In the genomic region with DNA sequence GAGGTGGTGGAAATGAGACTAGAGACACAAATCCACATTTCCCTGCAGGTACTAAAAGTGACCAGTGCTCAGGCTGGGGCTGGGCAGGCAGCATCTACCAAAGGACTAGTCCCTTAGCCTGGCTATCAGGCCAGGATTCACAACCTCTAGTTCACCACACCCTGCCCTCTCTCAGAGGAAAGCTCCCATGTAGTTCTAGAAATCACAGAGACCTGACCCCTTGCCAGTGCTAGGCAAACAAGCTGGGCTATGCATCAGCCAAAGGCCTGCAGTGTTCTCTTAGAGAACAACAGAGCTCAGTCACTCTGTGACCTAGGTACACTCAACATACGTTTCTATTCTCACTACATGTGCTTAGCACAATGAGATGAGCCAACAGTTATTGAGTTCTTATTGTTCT, we compare ENCODE assay signal across 24 cellular contexts. TPM values are rescaled to one million over a fixed set of nuclear protein-coding genes. Genes with fewer than 3 reads are reported as not detected.
A peak's percentile ranks its signal among the peaks of the same experiment; 100 is the strongest.
DNase-seq lines count a peak whose midpoint lies in the region; ATAC-seq and TF ChIP-seq lines count a peak whose summit lies in the region.
"Had no signal": no experiment of that assay in that cellular context is flagged by ENCODE, and none has a peak within 500 bp of the region (broad histone marks: within the 10 kb centered on the region; RNA-seq: fewer than 3 reads in every experiment).

No MANE protein-coding gene starts in this region.

- H3K27ac Mint-ChIP-seq in activated CD4-positive, alpha-beta T cell treated with anti-CD3 and anti-CD28 coated beads for 36 hours, result no peak overlapping the region
- H3K27ac Mint-ChIP-seq in activated CD4-positive, alpha-beta T cell treated with anti-CD3 and anti-CD28 coated beads, Interleukin-2, amount 10 ng/mL, durations not matched to agents 24 days and 14 days, result no peak overlapping the region
- peak overlapping the region; percentile 50 for H3K27ac Mint-ChIP-seq in CD4-positive, alpha-beta T cell
- H3K27ac Mint-ChIP-seq in activated T-helper 17 cell treated with anti-CD3 and anti-CD28 coated beads, Interleukin-2, amount 50 U/mL, for 72 hours, result peak overlapping the region; percentile 71
- H3K27ac Mint-ChIP-seq in naive thymus-derived CD4-positive, alpha-beta T cell, result peak overlapping the region in 6 of 9 donors; percentile 3 to 78 (median 53)

- no peaks in the 10 kb centered on the region for H3K79me2 ChIP-seq in PC-9 (ENCODE audit: low read depth)

- no peak overlapping the region for H3K4me2 ChIP-seq in PC-9

- H3K4me3 ChIP-seq in naive thymus-derived CD4-positive, alpha-beta T cell (ENCODE audit: low read length), result no peak overlapping the region
- no peak overlapping the region for H3K4me3 ChIP-seq in PC-9
- H3K4me3 ChIP-seq: K562, MG63 had no signal

- no peaks in the 10 kb centered on the region for H3K27me3 ChIP-seq in CD4-positive, alpha-beta T cell (ENCODE audit: control insufficient read depth, insufficient read depth, low read length)
- no peaks in the 10 kb centered on the region for H3K27me3 ChIP-seq in naive thymus-derived CD4-positive, alpha-beta T cell (ENCODE audit: control insufficient read depth in 2 of 2, insufficient read depth in 2 of 2, low read length in 2 of 2)
- H3K27me3 ChIP-seq in PC-9 (ENCODE audit: insufficient read depth, low read depth), result no peaks in the 10 kb centered on the region
- H3K27me3 ChIP-seq: MG63 had no signal

- no peaks in the 10 kb centered on the region for H3K36me3 ChIP-seq in naive thymus-derived CD4-positive, alpha-beta T cell (ENCODE audit: control insufficient read depth in 2 of 3, insufficient read depth in 3 of 3, low read length in 3 of 3)
- no peaks in the 10 kb centered on the region for H3K36me3 ChIP-seq in PC-9 (ENCODE audit: low read depth)
- H3K36me3 ChIP-seq: MG63 had no signal

- H3K9me3 Mint-ChIP-seq in activated CD4-positive, alpha-beta T cell treated with anti-CD3 and anti-CD28 coated beads for 36 hours (ENCODE audit: low read depth), result no peaks in the 10 kb centered on the region
- H3K9me3 Mint-ChIP-seq in activated CD4-positive, alpha-beta T cell treated with anti-CD3 and anti-CD28 coated beads, Interleukin-2, amount 10 ng/mL, durations not matched to agents 24 days and 14 days, result no peaks in the 10 kb centered on the region
- no peaks in the 10 kb centered on the region for H3K9me3 Mint-ChIP-seq in CD4-positive, alpha-beta T cell
- no peaks in the 10 kb centered on the region for H3K9me3 Mint-ChIP-seq in activated T-helper 17 cell treated with anti-CD3 and anti-CD28 coated beads, Interleukin-2, amount 50 U/mL, for 72 hours
- peaks cover 0 to 1% (median 0%) of the 10 kb centered on the region in 11 donors for H3K9me3 Mint-ChIP-seq in naive thymus-derived CD4-positive, alpha-beta T cell

- CTCF ChIA-PET in activated CD4-positive, alpha-beta T cell treated with anti-CD3 and anti-CD28 coated beads for 36 hours (lab: Charles Lee), result interaction anchor here (0.6 to 1.1 kb wide), 2 partner anchors 8 to 11 kb away, joined by 3 to 4 read pairs; no protein-coding TSS in a partner anchor
- CTCF ChIA-PET in CD4-positive, alpha-beta T cell (lab: Charles Lee), result no interaction called here
- CTCF ChIA-PET in naive thymus-derived CD4-positive, alpha-beta T cell (lab: Charles Lee), result interaction anchor here (0.6 to 1.5 kb wide), 2 partner anchors 110 to 151 kb away, joined by 3 to 4 read pairs; no protein-coding TSS in a partner anchor
- CTCF ChIA-PET in PC-9 (lab: Charles Lee), result no interaction called here

- intact Hi-C loops in activated CD4-positive, alpha-beta T cell treated with anti-CD3 and anti-CD28 coated beads for 36 hours (cut with DNase I, micrococcal nuclease), result no loop called here
- intact Hi-C loops in activated CD4-positive, alpha-beta T cell treated with anti-CD3 and anti-CD28 coated beads, Interleukin-2, amount 10 ng/mL, durations not matched to agents 24 days and 14 days (cut with micrococcal nuclease), result no loop called here
- intact Hi-C loops in CD4-positive, alpha-beta T cell (cut with DNase I, micrococcal nuclease), result loop anchor here (5.0 kb wide), 1 partner anchor 49 kb away; no protein-coding TSS in a partner anchor
- intact Hi-C loops in naive thymus-derived CD4-positive, alpha-beta T cell (cut with micrococcal nuclease), result loop anchor here (2.0 to 5.0 kb wide), 2 partner anchors 49 to 349 kb away; no protein-coding TSS in a partner anchor
- intact Hi-C loops in PC-9 (cut with micrococcal nuclease; ENCODE audit: unreplicated experiment), result no loop called here

- H3F3A ChIP-seq in PC-9 (ENCODE audit: insufficient read depth, low read depth), result no peaks in the 10 kb centered on the region

- TF ChIP-seq CTCF in CD4-positive, alpha-beta T cell (IDR thresholded peaks at IDR 0.05), result no peak
- TF ChIP-seq CTCF in PC-9 (conservative IDR thresholded peaks at IDR 0.05), result no peak

- H3K27ac ChIP-seq in CD4-positive, alpha-beta T cell (ENCODE audit: low read depth, low read length), result no peak overlapping the region
- H3K27ac ChIP-seq in naive thymus-derived CD4-positive, alpha-beta T cell (ENCODE audit: low read depth, low read length), result no peak overlapping the region
- no peak overlapping the region for H3K27ac ChIP-seq in PC-9
- H3K27ac ChIP-seq: 22Rv1 had no signal

- H3K4me3 Mint-ChIP-seq in activated CD4-positive, alpha-beta T cell treated with anti-CD3 and anti-CD28 coated beads for 36 hours, result no peak overlapping the region
- no peak overlapping the region for H3K4me3 Mint-ChIP-seq in activated CD4-positive, alpha-beta T cell treated with anti-CD3 and anti-CD28 coated beads, Interleukin-2, amount 10 ng/mL, durations not matched to agents 24 days and 14 days
- H3K4me3 Mint-ChIP-seq in CD4-positive, alpha-beta T cell, result peak overlapping the region; percentile 4
- H3K4me3 Mint-ChIP-seq in activated T-helper 17 cell treated with anti-CD3 and anti-CD28 coated beads, Interleukin-2, amount 50 U/mL, for 72 hours, result no peak overlapping the region
- H3K4me3 Mint-ChIP-seq in naive thymus-derived CD4-positive, alpha-beta T cell, result peak overlapping the region in 5 of 10 donors; percentile 1 to 84 (median 78)

- peaks cover 56% of the 10 kb centered on the region for H3K4me1 Mint-ChIP-seq in activated CD4-positive, alpha-beta T cell treated with anti-CD3 and anti-CD28 coated beads for 36 hours
- H3K4me1 Mint-ChIP-seq in activated CD4-positive, alpha-beta T cell treated with anti-CD3 and anti-CD28 coated beads, Interleukin-2, amount 10 ng/mL, durations not matched to agents 24 days and 14 days, result peaks cover 28% of the 10 kb centered on the region
- H3K4me1 Mint-ChIP-seq in CD4-positive, alpha-beta T cell (ENCODE audit: low read depth), result peaks cover 75% of the 10 kb centered on the region
- H3K4me1 Mint-ChIP-seq in activated T-helper 17 cell treated with anti-CD3 and anti-CD28 coated beads, Interleukin-2, amount 50 U/mL, for 72 hours, result peaks cover 34% of the 10 kb centered on the region
- peaks cover 37 to 95% (median 71%) of the 10 kb centered on the region in 7 donors for H3K4me1 Mint-ChIP-seq in naive thymus-derived CD4-positive, alpha-beta T cell

- H3K27me3 Mint-ChIP-seq in activated CD4-positive, alpha-beta T cell treated with anti-CD3 and anti-CD28 coated beads for 36 hours, result no peaks in the 10 kb centered on the region
- H3K27me3 Mint-ChIP-seq in activated CD4-positive, alpha-beta T cell treated with anti-CD3 and anti-CD28 coated beads, Interleukin-2, amount 10 ng/mL, durations not matched to agents 24 days and 14 days, result no peaks in the 10 kb centered on the region
- H3K27me3 Mint-ChIP-seq in CD4-positive, alpha-beta T cell, result no peaks in the 10 kb centered on the region
- H3K27me3 Mint-ChIP-seq in activated T-helper 17 cell treated with anti-CD3 and anti-CD28 coated beads, Interleukin-2, amount 50 U/mL, for 72 hours, result no peaks in the 10 kb centered on the region
- no peaks in the 10 kb centered on the region for H3K27me3 Mint-ChIP-seq in naive thymus-derived CD4-positive, alpha-beta T cell

- no TSS peak for BruUV-seq in PC-9 (replicated peaks; lab: Mats Ljungman, UMichigan)

- H4K20me1 ChIP-seq in PC-9 (ENCODE audit: insufficient read depth), result no peaks in the 10 kb centered on the region; the same call in 1 of the 2 replicates

- ATAC-seq in activated CD4-positive, alpha-beta T cell treated with anti-CD3 and anti-CD28 coated beads for 36 hours, result peak; percentile 23
- no peak for ATAC-seq in CD4-positive, alpha-beta T cell (ENCODE audit: poor library complexity)
- ATAC-seq in activated T-helper 17 cell treated with anti-CD3 and anti-CD28 coated beads, Interleukin-2, amount 50 U/mL, for 72 hours (replicated peaks), result peak; percentile 24
- ATAC-seq in naive thymus-derived CD4-positive, alpha-beta T cell, result no peak
- ATAC-seq: K562 had no signal

- H3K9me3 ChIP-seq in CD4-positive, alpha-beta T cell (ENCODE audit: control insufficient read depth, low read length), result no peaks in the 10 kb centered on the region
- no peaks in the 10 kb centered on the region for H3K9me3 ChIP-seq in naive thymus-derived CD4-positive, alpha-beta T cell (ENCODE audit: control insufficient read depth in 2 of 3, low read length in 3 of 3)
- no peaks in the 10 kb centered on the region for H3K9me3 ChIP-seq in PC-9 (ENCODE audit: insufficient read depth, low read depth)
- H3K9me3 ChIP-seq: MG63 had no signal

- no peaks in the 10 kb centered on the region for H3K9me2 ChIP-seq in PC-9 (ENCODE audit: insufficient read depth)

- H2AFZ ChIP-seq in PC-9, result no peak overlapping the region

- POLR2A ChIA-PET in activated CD4-positive, alpha-beta T cell treated with anti-CD3 and anti-CD28 coated beads for 36 hours (lab: Charles Lee), result no interaction called here
- POLR2A ChIA-PET in CD4-positive, alpha-beta T cell (lab: Charles Lee), result interaction anchor here (0.8 to 2.8 kb wide), 4 partner anchors 11 to 78 kb away, joined by 3 to 14 read pairs (median 8); no protein-coding TSS in a partner anchor
- POLR2A ChIA-PET in naive thymus-derived CD4-positive, alpha-beta T cell (lab: Charles Lee), result interaction anchor here (1.6 kb wide), 1 partner anchor 51 kb away, joined by 6 read pairs; no protein-coding TSS in a partner anchor
- POLR2A ChIA-PET in PC-9 (lab: Charles Lee; ENCODE audit: unreplicated experiment), result interaction anchor here (0.6 to 0.7 kb wide), 2 partner anchors 160 to 438 kb away, joined by 3 read pairs; no protein-coding TSS in a partner anchor

- no peak for DNase-seq in activated CD4-positive, alpha-beta T cell treated with anti-CD3 and anti-CD28 coated beads for 36 hours
- DNase-seq in activated CD4-positive, alpha-beta T cell treated with anti-CD3 and anti-CD28 coated beads, Interleukin-2, amount 10 ng/mL, durations not matched to agents 24 days and 14 days, result no peak
- no peak for DNase-seq in CD4-positive, alpha-beta T cell
- DNase-seq in naive thymus-derived CD4-positive, alpha-beta T cell, result no peak
- DNase-seq in NCI-H1092 (lab: John Stamatoyannopoulos, UW), result no peak
- DNase-seq in PC-9, result no peak
- DNase-seq in D341Med (ENCODE audit: low spot score), result no peak
- DNase-seq: ACHN, C1 segment of cervical spinal cord, EL, MG63, NCI-H1417 treated with DMSO at 0.1 percent for 48 hours, NCI-H187 treated with DMSO at 0.1 percent for 48 hours, NCI-H2107, NCI-H446 treated with DMSO at 0.1 percent for 48 hours, NCI-H526 treated with DMSO at 0.1 percent for 48 hours, OCI-M1, Right ventricle myocardium superior had no signal

- peaks cover 19 to 48% of the 10 kb centered on the region in 2 donors for H3K4me1 ChIP-seq in naive thymus-derived CD4-positive, alpha-beta T cell (ENCODE audit: control insufficient read depth in 2 of 2, insufficient read depth in 2 of 2, low read length in 2 of 2)
- no peaks in the 10 kb centered on the region for H3K4me1 ChIP-seq in PC-9 (replicated peaks; ENCODE audit: insufficient read depth)

- no peaks in the 10 kb centered on the region for H3K36me3 Mint-ChIP-seq in activated CD4-positive, alpha-beta T cell treated with anti-CD3 and anti-CD28 coated beads for 36 hours (ENCODE audit: low read depth)
- peaks cover 8% of the 10 kb centered on the region for H3K36me3 Mint-ChIP-seq in activated CD4-positive, alpha-beta T cell treated with anti-CD3 and anti-CD28 coated beads, Interleukin-2, amount 10 ng/mL, durations not matched to agents 24 days and 14 days (ENCODE audit: low read depth)
- no peaks in the 10 kb centered on the region for H3K36me3 Mint-ChIP-seq in CD4-positive, alpha-beta T cell (ENCODE audit: low read depth)
- H3K36me3 Mint-ChIP-seq in activated T-helper 17 cell treated with anti-CD3 and anti-CD28 coated beads, Interleukin-2, amount 50 U/mL, for 72 hours (ENCODE audit: low read depth), result peaks cover 13% of the 10 kb centered on the region
- H3K36me3 Mint-ChIP-seq in naive thymus-derived CD4-positive, alpha-beta T cell, result peaks cover 0 to 9% (median 3%) of the 10 kb centered on the region in 5 donors

RNA-seq across cellular contexts. Expression of gene LRRC4, which starts 26.7 kb away (rescaled TPM):
- total RNA-seq in activated CD4-positive, alpha-beta T cell treated with anti-CD3 and anti-CD28 coated beads for 36 hours, result under 1 TPM; 0.37 to 0.50 TPM
- total RNA-seq in activated CD4-positive, alpha-beta T cell treated with anti-CD3 and anti-CD28 coated beads, Interleukin-2, amount 10 ng/mL, durations not matched to agents 24 days and 14 days, result 2.2 and 5.7 TPM in 2 replicates
- total RNA-seq in CD4-positive, alpha-beta T cell, result 1 to 10 TPM; 1.1 to 1.6 TPM
- total RNA-seq in activated T-helper 17 cell treated with anti-CD3 and anti-CD28 coated beads, Interleukin-2, amount 50 U/mL, for 72 hours, result under 1 TPM in 1 of 2 donors, not detected in 1; 0.13 TPM
- total RNA-seq in naive thymus-derived CD4-positive, alpha-beta T cell, result 1 to 10 TPM in 1 of 5 experiments, under 1 TPM in 3, not detected in 1; 0.57 to 5.7 (median 0.88) TPM
- under 1 TPM in 1 of 2 donors, not detected in 1; 0.14 TPM for polyA plus RNA-seq in naive thymus-derived CD4-positive, alpha-beta T cell
- total RNA-seq in PC-9 (2021), result 0.10 and 0.39 TPM in 2 replicates
- total RNA-seq: H4, K562, RPMI7951, SK-MEL-5 had no signal

Comparison
In these comparisons a context has a peak if more than half of its experiments do, and no peak if none do; other contexts are left out.
1. ATAC-seq: peak in activated CD4-positive, alpha-beta T cell treated with anti-CD3 and anti-CD28 coated beads for 36 hours (single experiment) and activated T-helper 17 cell treated with anti-CD3 and anti-CD28 coated beads, Interleukin-2, amount 50 U/mL, for 72 hours (single experiment); none in CD4-positive, alpha-beta T cell (single experiment) and naive thymus-derived CD4-positive, alpha-beta T cell (single experiment).
2. H3K27ac Mint-ChIP-seq: peak in CD4-positive, alpha-beta T cell (single experiment), activated T-helper 17 cell treated with anti-CD3 and anti-CD28 coated beads, Interleukin-2, amount 50 U/mL, for 72 hours (single experiment) and naive thymus-derived CD4-positive, alpha-beta T cell (6 of 9); none in activated CD4-positive, alpha-beta T cell treated with anti-CD3 and anti-CD28 coated beads for 36 hours (single experiment) and activated CD4-positive, alpha-beta T cell treated with anti-CD3 and anti-CD28 coated beads, Interleukin-2, amount 10 ng/mL, durations not matched to agents 24 days and 14 days (single experiment).
3. CTCF ChIA-PET loops: an anchor here in activated CD4-positive, alpha-beta T cell treated with anti-CD3 and anti-CD28 coated beads for 36 hours (0.6 to 1.1 kb wide) and naive thymus-derived CD4-positive, alpha-beta T cell (0.6 to 1.5 kb wide); none called in CD4-positive, alpha-beta T cell and PC-9.
4. intact Hi-C loops: an anchor here in CD4-positive, alpha-beta T cell (5.0 kb wide) and naive thymus-derived CD4-positive, alpha-beta T cell (2.0 to 5.0 kb wide); none called in activated CD4-positive, alpha-beta T cell treated with anti-CD3 and anti-CD28 coated beads for 36 hours, activated CD4-positive, alpha-beta T cell treated with anti-CD3 and anti-CD28 coated beads, Interleukin-2, amount 10 ng/mL, durations not matched to agents 24 days and 14 days and PC-9.